Comparison of ENCODE assay signal across 8 cellular contexts in the genomic region with DNA sequence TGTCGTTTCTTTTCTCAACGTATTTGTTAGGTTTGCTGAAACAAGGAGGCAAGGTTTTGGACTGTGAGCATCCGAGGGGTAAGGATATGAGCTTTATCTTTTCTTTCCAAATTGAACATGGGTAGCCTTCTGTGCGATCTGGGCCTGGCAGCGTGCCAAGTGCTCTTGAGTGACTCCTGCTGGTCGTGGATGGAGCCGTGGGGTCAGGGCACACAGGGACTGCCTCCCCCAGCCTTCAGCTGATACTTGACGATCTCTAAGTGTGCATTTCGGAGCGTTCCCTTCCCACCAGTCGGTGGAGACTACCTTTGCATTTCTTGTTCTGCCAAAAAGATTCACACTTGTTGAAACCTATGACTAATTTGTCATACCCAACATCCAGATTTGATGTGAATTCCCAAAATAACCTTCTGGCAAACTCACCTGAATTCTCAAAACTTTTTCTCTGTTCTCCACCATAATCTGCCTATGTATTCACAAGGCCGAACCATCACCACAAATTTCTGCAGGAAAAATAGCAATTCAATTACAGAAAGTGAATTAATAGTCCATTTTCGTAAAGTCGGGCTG. TPM values are rescaled to one million over a fixed set of nuclear protein-coding genes. Genes with fewer than 3 reads are reported as not detected.
DNase-seq lines count a peak whose midpoint lies in the region; ATAC-seq and TF ChIP-seq lines count a peak whose summit lies in the region.

No MANE protein-coding gene starts in this region.

- no peak overlapping the region for H3K4me3 ChIP-seq in cardiac muscle cell

- DNase-seq in CD1c-positive myeloid dendritic cell (ENCODE audit: extremely low spot score): peak; percentile 54
- peak in 43 of 76 experiments; percentile 2 to 44 (median 14) for DNase-seq in HUDEP-2 (lab: John Stamatoyannopoulos, UW; ENCODE audit: unreplicated experiment in 76 of 76)
- DNase-seq in activated CD8-positive, alpha-beta memory T cell treated with anti-CD3 and anti-CD28 coated beads, Interleukin-2, amount 50 U/mL, for 24 hours (ENCODE audit: extremely low read depth): peak; percentile 21
- peak; percentile 34 to 66 for DNase-seq in cardiac muscle cell (ENCODE audit: low read depth in 1 of 2, low spot score in 1 of 2)
- peak; percentile 41 for DNase-seq in stimulated activated CD4-positive, alpha-beta T cell treated with anti-CD3 and anti-CD28 coated beads, Interleukin-2, amount 100 ng/mL, for 4 hours (ENCODE audit: low read depth)
- no peak for DNase-seq in GDM1 (lab: John Stamatoyannopoulos, UW)
- DNase-seq in DMS153 (lab: John Stamatoyannopoulos, UW): no peak

- TF ChIP-seq CTCF in cardiac muscle cell (IDR thresholded peaks at IDR 0.05; ENCODE audit: low read depth, low read length): peak; percentile 79

- no peak for ATAC-seq in HG02885 (IDR thresholded peaks at IDR 0.05; ENCODE audit: poor library complexity, unreplicated experiment)

- H3K27me3 ChIP-seq in cardiac muscle cell: no peaks in the 10 kb centered on the region

- no peaks in the 10 kb centered on the region for H3K9me3 ChIP-seq in cardiac muscle cell (ENCODE audit: low read depth)

- H3K27ac ChIP-seq in cardiac muscle cell: no peak overlapping the region

- H3K4me1 ChIP-seq in cardiac muscle cell (ENCODE audit: low read depth): peaks cover 8% of the 10 kb centered on the region

- no peaks in the 10 kb centered on the region for H3K36me3 ChIP-seq in cardiac muscle cell

RNA-seq across cellular contexts. Expression of a gene that starts 40.2 kb away (rescaled TPM):
- 4.2 and 8.4 TPM in 2 replicates for total RNA-seq in cardiac muscle cell
- polyA plus RNA-seq in cardiac muscle cell: 2.1 and 5.1 TPM in 2 replicates

Comparison
In these comparisons a context has a peak if more than half of its experiments do, and no peak if none do; other contexts are left out.
1. DNase-seq: peak in CD1c-positive myeloid dendritic cell (single experiment), HUDEP-2 (43 of 76), activated CD8-positive, alpha-beta memory T cell treated with anti-CD3 and anti-CD28 coated beads, Interleukin-2, amount 50 U/mL, for 24 hours (single experiment), cardiac muscle cell (2 of 2) and stimulated activated CD4-positive, alpha-beta T cell treated with anti-CD3 and anti-CD28 coated beads, Interleukin-2, amount 100 ng/mL, for 4 hours (single experiment); none in GDM1 (single experiment) and DMS153 (single experiment).